19 cellular contexts compared by ENCODE assay signal in genomic region chr2:106098664-106099063, GRCh38.
"Had no signal": no experiment of that assay in that cellular context is flagged by ENCODE, and none has a peak within 500 bp of the region (broad histone marks: within the 10 kb centered on the region; RNA-seq: fewer than 3 reads in every experiment).

No MANE protein-coding gene starts in this region.

- H3K4me3 ChIP-seq: esophagus squamous epithelium, left lung, lower lobe of right lung, mucosa of descending colon, ovary, right lobe of liver, tibial nerve had no signal

- H3K27ac Mint-ChIP-seq: activated B cell treated with CpG ODN at 0.5 μM for 24 hours, progenitor cell of endocrine pancreas had no signal

- H3K9me3 ChIP-seq: esophagus squamous epithelium, left lung, lower lobe of right lung, mucosa of descending colon, ovary, right lobe of liver, tibial nerve had no signal

- H3K27me3 Mint-ChIP-seq: activated B cell treated with CpG ODN at 0.5 μM for 24 hours; central memory CD8-positive, alpha-beta T cell; progenitor cell of endocrine pancreas had no signal

- H3K27ac ChIP-seq: epithelial cell of prostate, esophagus squamous epithelium, left lung, lower lobe of right lung, ovary, right lobe of liver, tibial nerve had no signal

- ATAC-seq: left lung, lower lobe of right lung, mucosa of descending colon had no signal

- H3K36me3 ChIP-seq: ovary had no signal

- H3K27me3 ChIP-seq: esophagus squamous epithelium, left lung, ovary, right lobe of liver, tibial nerve had no signal

- H3K9me3 Mint-ChIP-seq: activated B cell treated with CpG ODN at 0.5 μM for 24 hours; central memory CD8-positive, alpha-beta T cell; nephron progenitor cell had no signal

- H3K4me1 ChIP-seq: esophagus squamous epithelium, lower lobe of right lung, right lobe of liver, tibial nerve had no signal

- H3K4me3 Mint-ChIP-seq: activated B cell treated with CpG ODN at 0.5 μM for 24 hours; central memory CD8-positive, alpha-beta T cell; nephron progenitor cell had no signal

- DNase-seq: activated B cell treated with CpG ODN at 0.5 μM for 24 hours; activated CD4-positive, alpha-beta T cell treated with anti-CD3 and anti-CD28 coated beads, Interleukin-2, amount 50 U/mL, for 1 hour; activated CD8-positive, alpha-beta memory T cell treated with anti-CD3 and anti-CD28 coated beads for 24 hours; effector CD4-positive, alpha-beta T cell; esophagus squamous epithelium; foreskin melanocyte; left lung; lower lobe of right lung; mucosa of descending colon; ovary; right lobe of liver; stimulated activated CD4-positive, alpha-beta T cell treated with anti-CD3 and anti-CD28 coated beads, Interleukin-2, amount 100 ng/mL, for 48 hours; stimulated activated naive CD4-positive, alpha-beta T cell treated with Interleukin-2 at 50 U/mL for 16 hours; SW 1271 had no signal
